In the genomic region with DNA sequence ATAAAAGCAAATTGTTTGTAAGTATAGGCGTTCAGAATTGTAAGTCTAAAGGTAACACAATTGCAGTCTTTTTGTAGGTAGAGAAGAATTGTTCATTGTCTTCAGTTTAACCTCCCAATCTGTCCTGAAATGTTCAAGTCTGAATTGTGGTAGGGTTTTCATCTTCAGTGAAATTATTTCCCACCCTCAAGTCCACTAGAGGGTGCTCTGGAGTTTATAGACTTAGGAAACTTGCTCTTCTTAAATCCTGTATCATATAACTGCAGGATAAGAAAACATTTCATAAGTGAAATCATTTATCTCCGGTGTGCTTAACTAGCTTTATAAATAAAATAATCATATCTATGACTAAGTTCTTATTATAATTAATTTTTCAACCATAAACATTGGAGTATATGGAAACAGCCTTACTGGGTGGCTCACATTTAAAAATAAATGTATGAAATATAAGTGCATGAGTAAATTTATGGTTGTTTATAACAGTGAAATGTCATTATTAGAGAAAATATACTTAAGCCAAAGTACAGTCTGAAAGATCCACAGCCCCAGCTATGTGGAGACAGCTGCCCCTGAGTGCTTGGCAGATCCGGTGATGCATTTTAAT, we compare ENCODE assay signal across 8 cellular contexts.
DNase-seq lines count a peak whose midpoint lies in the region; ATAC-seq and TF ChIP-seq lines count a peak whose summit lies in the region.

No MANE protein-coding gene starts in this region.

- no peak overlapping the region for H3K4me3 Mint-ChIP-seq in activated CD8-positive, alpha-beta T cell treated with anti-CD3 and anti-CD28 coated beads, Interleukin-2, amount 10 ng/mL, durations not matched to agents 7 days and 5 days

- POLR2A ChIA-PET in activated CD8-positive, alpha-beta T cell treated with anti-CD3 and anti-CD28 coated beads, Interleukin-2, amount 10 ng/mL, durations not matched to agents 7 days and 5 days (lab: Charles Lee) = interaction anchor here (0.5 to 1.5 kb wide), 4 partner anchors 15 to 193 kb away, joined by 3 read pairs; a partner anchor contains a TSS

- H3K27ac ChIP-seq in left ventricle myocardium inferior (replicated peaks) = peak overlapping the region; percentile 43

- peak; percentile 57 for ATAC-seq in activated CD8-positive, alpha-beta T cell treated with anti-CD3 and anti-CD28 coated beads, Interleukin-2, amount 10 ng/mL, durations not matched to agents 7 days and 5 days
- ATAC-seq in stimulated activated naive CD8-positive, alpha-beta T cell treated with anti-CD3 and anti-CD28 coated beads, Interleukin-15, Interleukin-2, amounts not matched to agents 100 U/mL and 50 U/mL, for 24 hours = peak; percentile 52
- no peak for ATAC-seq in GM19467 (IDR thresholded peaks at IDR 0.05; ENCODE audit: unreplicated experiment)

- no peaks in the 10 kb centered on the region for H3K27me3 ChIP-seq in left ventricle myocardium inferior (ENCODE audit: low read depth)

- intact Hi-C loops in left ventricle myocardium inferior (cut with micrococcal nuclease) = loop anchor here (10.0 kb wide), 1 partner anchor 246 kb away; no protein-coding TSS in a partner anchor

- peaks cover 15% of the 10 kb centered on the region for H3K36me3 Mint-ChIP-seq in activated CD8-positive, alpha-beta T cell treated with anti-CD3 and anti-CD28 coated beads, Interleukin-2, amount 10 ng/mL, durations not matched to agents 7 days and 5 days (ENCODE audit: low read depth)

- H3K4me1 Mint-ChIP-seq in activated CD8-positive, alpha-beta T cell treated with anti-CD3 and anti-CD28 coated beads, Interleukin-2, amount 10 ng/mL, durations not matched to agents 7 days and 5 days (ENCODE audit: low read depth) = peaks cover 55% of the 10 kb centered on the region

- in situ Hi-C loops in ACHN (cut with HindIII; ENCODE audit: low pct_ligation_motif_present, low pct_unique_long_range_greater_than_20kb, low sequenced_read_pairs) = no loop called here

- H3K9me3 Mint-ChIP-seq in activated CD8-positive, alpha-beta T cell treated with anti-CD3 and anti-CD28 coated beads, Interleukin-2, amount 10 ng/mL, durations not matched to agents 7 days and 5 days (ENCODE audit: insufficient read depth) = peaks cover 7% of the 10 kb centered on the region

- no peak overlapping the region for H3K27ac Mint-ChIP-seq in activated CD8-positive, alpha-beta T cell treated with anti-CD3 and anti-CD28 coated beads, Interleukin-2, amount 10 ng/mL, durations not matched to agents 7 days and 5 days

- no peaks in the 10 kb centered on the region for H3K9me3 ChIP-seq in left ventricle myocardium inferior (replicated peaks)

- CTCF ChIA-PET in activated CD8-positive, alpha-beta T cell treated with anti-CD3 and anti-CD28 coated beads, Interleukin-2, amount 10 ng/mL, durations not matched to agents 7 days and 5 days (lab: Charles Lee) = interaction anchor here (0.6 to 8.0 kb wide), 29 partner anchors 9 to 279 kb away, joined by 3 to 127 read pairs (median 5); a partner anchor contains a TSS

- H3K4me3 ChIP-seq in left ventricle myocardium inferior = no peak overlapping the region

- DNase-seq in ACHN (peak; percentile 54), NCI-H2171 (lab: John Stamatoyannopoulos, UW) (peak; percentile 60), left ventricle myocardium inferior (no peak), NCI-H187 (lab: John Stamatoyannopoulos, UW) (no peak)
- DNase-seq in activated CD8-positive, alpha-beta T cell treated with anti-CD3 and anti-CD28 coated beads, Interleukin-2, amount 10 ng/mL, durations not matched to agents 7 days and 5 days = peak; percentile 62
- DNase-seq in stimulated activated naive CD8-positive, alpha-beta T cell treated with anti-CD3 and anti-CD28 coated beads, Interleukin-15, Interleukin-2, amounts not matched to agents 100 U/mL and 50 U/mL, for 24 hours = no peak

- peaks cover 18% of the 10 kb centered on the region for H3K4me1 ChIP-seq in left ventricle myocardium inferior

- H3K27me3 Mint-ChIP-seq in activated CD8-positive, alpha-beta T cell treated with anti-CD3 and anti-CD28 coated beads, Interleukin-2, amount 10 ng/mL, durations not matched to agents 7 days and 5 days (ENCODE audit: low read depth) = peaks cover 3% of the 10 kb centered on the region

- peaks cover 47% of the 10 kb centered on the region for H3K36me3 ChIP-seq in left ventricle myocardium inferior

- TF ChIP-seq CTCF in GM12874 (IDR thresholded peaks at IDR 0.05; ENCODE audit: insufficient read depth, low read depth, low read length) (peak; percentile 37; the same call in 1 of the 2 replicates), left ventricle myocardium inferior (IDR thresholded peaks at IDR 0.05; ENCODE audit: borderline replicate concordance) (peak; percentile 82)

Comparison
In these comparisons a context has a peak if more than half of its experiments do, and no peak if none do; other contexts are left out.
1. DNase-seq: peak in ACHN (single experiment), NCI-H2171 (single experiment) and activated CD8-positive, alpha-beta T cell treated with anti-CD3 and anti-CD28 coated beads, Interleukin-2, amount 10 ng/mL, durations not matched to agents 7 days and 5 days (single experiment); none in left ventricle myocardium inferior (single experiment), stimulated activated naive CD8-positive, alpha-beta T cell treated with anti-CD3 and anti-CD28 coated beads, Interleukin-15, Interleukin-2, amounts not matched to agents 100 U/mL and 50 U/mL, for 24 hours (single experiment) and NCI-H187 (0 of 2).